17 cellular contexts compared by ENCODE assay signal in the genomic region with DNA sequence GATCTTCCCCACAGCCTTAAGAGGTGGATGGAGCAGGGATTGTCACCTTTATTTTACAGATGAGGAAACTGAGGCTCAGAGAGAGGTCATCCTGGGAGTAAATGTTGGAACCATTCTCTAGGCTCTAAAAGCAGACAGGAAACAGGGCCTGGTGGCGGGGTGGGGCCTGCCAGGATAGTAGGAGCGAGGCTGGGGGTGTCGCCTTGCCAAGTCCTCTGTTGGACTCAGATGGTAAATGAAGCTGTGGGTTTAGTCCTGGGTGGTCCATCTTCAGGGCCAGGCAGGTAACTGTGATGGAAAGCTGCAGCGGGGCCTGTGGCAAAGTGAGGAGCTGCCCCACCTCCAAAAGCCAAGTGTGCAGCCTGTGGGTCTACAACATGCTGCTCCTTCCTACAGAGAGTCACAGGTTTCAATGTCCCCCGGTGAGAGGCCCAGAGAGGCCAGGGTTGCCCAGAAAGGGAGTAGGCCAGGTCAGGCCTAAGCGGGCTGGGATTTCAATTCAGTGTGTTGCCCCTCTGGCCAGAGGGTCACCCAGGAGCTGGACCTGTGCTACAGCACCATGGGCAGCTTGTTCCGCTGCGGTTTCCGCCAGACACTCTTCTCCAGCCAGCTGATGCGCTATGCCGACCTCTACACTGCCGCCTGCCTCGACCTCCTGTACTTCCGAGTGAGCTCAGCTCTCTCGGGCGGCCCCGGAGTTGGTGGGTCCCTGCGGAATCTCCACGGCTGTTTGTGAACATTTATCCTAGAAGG. TPM values are rescaled to one million over a fixed set of nuclear protein-coding genes. Genes with fewer than 3 reads are reported as not detected.
DNase-seq lines count a peak whose midpoint lies in the region; ATAC-seq, FAIRE-seq and TF ChIP-seq lines count a peak whose summit lies in the region.
"Had no signal": no experiment of that assay in that cellular context is flagged by ENCODE, and none has a peak within 500 bp of the region (broad histone marks: within the 10 kb centered on the region; RNA-seq: fewer than 3 reads in every experiment).

No MANE protein-coding gene starts in this region.

- FAIRE-seq in HepG2 (lab: Jason Lieb, UNC) = no peak

- H3K27me3 Mint-ChIP-seq in endodermal cell (ENCODE audit: insufficient read depth) = no peaks in the 10 kb centered on the region
- H3K27me3 Mint-ChIP-seq: CD4-positive, alpha-beta memory T cell had no signal

- in situ Hi-C loops in HepG2 (cut with HindIII; ENCODE audit: extremely low pct_ligation_motif_present, low pct_unique_long_range_greater_than_20kb) = no loop called here

- no peak for TF ChIP-seq RAD21 in HepG2 (CRISPR knock-in tag; IDR thresholded peaks at IDR 0.05)

- H4K20me1 ChIP-seq in HepG2 (ENCODE audit: insufficient read depth, low read length) = no peaks in the 10 kb centered on the region
- H4K20me1 ChIP-seq in OCI-LY3 (ENCODE audit: insufficient read depth, low read length) = no peaks in the 10 kb centered on the region

- H3K4me1 ChIP-seq in right lobe of liver = no peaks in the 10 kb centered on the region
- H3K4me1 ChIP-seq in HepG2 (ENCODE audit: insufficient read depth, low read length) = peaks cover 23% of the 10 kb centered on the region
- H3K4me1 ChIP-seq in OCI-LY3 (ENCODE audit: low read length) = peaks cover 38% of the 10 kb centered on the region
- peaks cover 9% of the 10 kb centered on the region for H3K4me1 ChIP-seq in endodermal cell (ENCODE audit: control insufficient read depth, insufficient read depth, low read length)
- H3K4me1 ChIP-seq: BE2C had no signal

- H3K4me1 Mint-ChIP-seq in endodermal cell = peaks cover 22% of the 10 kb centered on the region

- H3K4me3 Mint-ChIP-seq in endodermal cell = no peak overlapping the region
- H3K4me3 Mint-ChIP-seq: CD4-positive, alpha-beta memory T cell had no signal

- no peak overlapping the region for H3K4me3 ChIP-seq in right lobe of liver
- H3K4me3 ChIP-seq in HepG2 (replicated peaks in 1 of 3; ENCODE audit: insufficient read depth in 1 of 3, low read depth in 2 of 3, low read length in 3 of 3) = no peak overlapping the region
- no peak overlapping the region for H3K4me3 ChIP-seq in OCI-LY3 (ENCODE audit: low read length)
- H3K4me3 ChIP-seq in endodermal cell (ENCODE audit: low read length) = no peak overlapping the region
- H3K4me3 ChIP-seq: MG63 had no signal

- POLR2A ChIA-PET in HepG2 (lab: Yijun Ruan, JAX) = interaction anchor here (1.6 to 3.0 kb wide), 3 partner anchors 13 to 100 kb away, joined by 4 to 11 read pairs (median 5); no protein-coding TSS in a partner anchor

- no peaks in the 10 kb centered on the region for H3K36me3 ChIP-seq in right lobe of liver
- H3K36me3 ChIP-seq in HepG2 (replicated peaks in 1 of 2; ENCODE audit: control insufficient read depth in 1 of 2, insufficient read depth in 2 of 2, low read length in 2 of 2) = no peaks in the 10 kb centered on the region
- no peaks in the 10 kb centered on the region for H3K36me3 ChIP-seq in OCI-LY3 (replicated peaks; ENCODE audit: low read depth, low read length)
- H3K36me3 ChIP-seq in endodermal cell (ENCODE audit: control insufficient read depth, insufficient read depth, low read length) = no peaks in the 10 kb centered on the region
- H3K36me3 ChIP-seq: BE2C, MG63 had no signal

- H3K27ac Mint-ChIP-seq in endodermal cell = no peak overlapping the region
- H3K27ac Mint-ChIP-seq: CD4-positive, alpha-beta memory T cell had no signal

- H3K27ac ChIP-seq in right lobe of liver (no peak overlapping the region), HepG2 (ENCODE audit: extremely low read length, insufficient read depth, low read length) (no peak overlapping the region), OCI-LY3 (ENCODE audit: low read length) (no peak overlapping the region), endodermal cell (ENCODE audit: low read depth, low read length) (no peak overlapping the region)

- intact Hi-C loops in right lobe of liver (cut with DNase I) = loop anchor here (10.0 kb wide), 2 partner anchors 93 to 103 kb away; no protein-coding TSS in a partner anchor
- intact Hi-C loops in HepG2 (cut with micrococcal nuclease; ENCODE audit: unreplicated experiment) = loop anchor here (5.0 to 10.0 kb wide), 2 partner anchors 245 to 463 kb away; a partner anchor contains a TSS

- H3K4me2 ChIP-seq in HepG2 (ENCODE audit: low read depth, low read length) = no peak overlapping the region
- 0 out of 2 replicates have a peak overlapping the region, but pooled peaks have one; percentile 16 for H3K4me2 ChIP-seq in OCI-LY3 (ENCODE audit: low read length)

- no TSS peak for BruUV-seq in HepG2 (replicated peaks; lab: Mats Ljungman, UMichigan)

- H2AFZ ChIP-seq in HepG2 (ENCODE audit: low read length) (no peak overlapping the region), OCI-LY3 (ENCODE audit: low read depth, low read length) (no peak overlapping the region)

- no peak for TF ChIP-seq POLR2A in right lobe of liver (IDR thresholded peaks at IDR 0.05)
- TF ChIP-seq POLR2A in HepG2 (IDR thresholded peaks at IDR 0.05; ENCODE audit: insufficient read depth in 1 of 2, low read depth in 2 of 2, low read length in 2 of 2) = no peak

- H3K9me3 Mint-ChIP-seq in endodermal cell = no peaks in the 10 kb centered on the region

- CTCF ChIA-PET in HepG2 (lab: Yijun Ruan, JAX; ENCODE audit: low intra/inter-chr PET ratio, low total read pairs) = interaction anchor here (1.1 to 5.8 kb wide), 5 partner anchors 35 to 145 kb away, joined by 3 to 113 read pairs (median 5); no protein-coding TSS in a partner anchor

- H3K9me3 ChIP-seq in right lobe of liver (no peaks in the 10 kb centered on the region), HepG2 (ENCODE audit: low read length) (no peaks in the 10 kb centered on the region), OCI-LY3 (ENCODE audit: insufficient read depth, low read length) (no peaks in the 10 kb centered on the region), endodermal cell (ENCODE audit: control insufficient read depth, low read length) (no peaks in the 10 kb centered on the region)
- H3K9me3 ChIP-seq: BE2C, Caco-2, MG63 had no signal

- 52% methylated on average over 15 of the region's 19 CpGs for WGBS in right lobe of liver (ENCODE audit: insufficient coverage, low coverage, low lambda C conversion rate, missing lambda C conversion rate)
- 80% methylated on average over 19 of the region's 19 CpGs for WGBS in HepG2 (ENCODE audit: low lambda C conversion rate)
- 91 to 92% methylated on average over 14 to 19 of the region's 19 CpGs for WGBS in endodermal cell (ENCODE audit: insufficient coverage in 1 of 2, insufficient read length in 1 of 2), 2 experiments

- H3K27me3 ChIP-seq in right lobe of liver (no peaks in the 10 kb centered on the region), HepG2 (ENCODE audit: control insufficient read depth in 1 of 2, insufficient read depth in 2 of 2, low read length in 2 of 2) (peaks cover 0 to 1% of the 10 kb centered on the region in 2 experiments; a peak in 1 of 5 replicates), OCI-LY3 (ENCODE audit: low read depth, low read length) (no peaks in the 10 kb centered on the region), endodermal cell (ENCODE audit: control insufficient read depth, insufficient read depth, low read length, poor library complexity, severe bottlenecking) (no peaks in the 10 kb centered on the region)
- H3K27me3 ChIP-seq: BE2C, MG63 had no signal

- no peak for TF ChIP-seq EP300 in HepG2 (IDR thresholded peaks at IDR 0.05; ENCODE audit: low read depth in 2 of 2, low read length in 2 of 2)
- no peak for TF ChIP-seq EP300 in HepG2 (CRISPR knock-in tag; IDR thresholded peaks at IDR 0.05; ENCODE audit: borderline replicate concordance)

- no peaks in the 10 kb centered on the region for H3K36me3 Mint-ChIP-seq in endodermal cell (ENCODE audit: low read depth)
- H3K36me3 Mint-ChIP-seq: CD4-positive, alpha-beta memory T cell had no signal

- H3K79me2 ChIP-seq in HepG2 (ENCODE audit: insufficient read depth, low read length) = no peaks in the 10 kb centered on the region
- no peaks in the 10 kb centered on the region for H3K79me2 ChIP-seq in OCI-LY3 (ENCODE audit: low read length)

- no peak for TF ChIP-seq CTCF in right lobe of liver (IDR thresholded peaks at IDR 0.05)
- TF ChIP-seq CTCF in HepG2 (CRISPR knock-in tag; IDR thresholded peaks at IDR 0.05) = no peak
- no peak for TF ChIP-seq CTCF in OCI-LY3 (IDR thresholded peaks at IDR 0.05; ENCODE audit: low read depth, low read length)
- TF ChIP-seq CTCF in endodermal cell (conservative IDR thresholded peaks at IDR 0.05) = no peak

- H3K9ac ChIP-seq in HepG2 (ENCODE audit: insufficient read depth, low read depth, low read length) (no peak overlapping the region), OCI-LY3 (ENCODE audit: low read length) (no peak overlapping the region), endodermal cell (ENCODE audit: extremely low read depth, low read length, poor library complexity, severe bottlenecking) (no peak overlapping the region)

- ATAC-seq in right lobe of liver (no peak), HepG2 (no peak), HG03135 (IDR thresholded peaks at IDR 0.05; ENCODE audit: unreplicated experiment) (no peak)

- DNase-seq in right lobe of liver (peak in 2 of 3 donors; percentile 46 to 51), HepG2 (ENCODE audit: low spot score) (no peak), endodermal cell (peak; percentile 51), activated gamma-delta T cell (lab: John Stamatoyannopoulos, UW) (no peak), DMS 273 treated with DMSO at 0.1 percent for 48 hours (lab: John Stamatoyannopoulos, UW) (no peak)

RNA-seq across cellular contexts. Expression of a gene that starts 6.6 kb away (rescaled TPM):
- not detected for total RNA-seq in right lobe of liver
- 2.4 and 4.2 TPM in 2 replicates for total RNA-seq in HepG2 (2016; rRNA removed; fragmentation: Illumina TruSeq; extraction: Trizol)
- 0.30 and 0.35 TPM in 2 replicates for total RNA-seq in HepG2 (2016; cell fraction: cytosol; rRNA removed; fragmentation: Illumina TruSeq; extraction: Trizol; ENCODE audit: low read depth)
- total RNA-seq in HepG2 (2016; cell fraction: insoluble cytoplasmic fraction; rRNA removed; fragmentation: Illumina TruSeq; extraction: Trizol) = 0.24 and 3.4 TPM in 2 replicates
- total RNA-seq in HepG2 (2016; cell fraction: membrane; rRNA removed; fragmentation: Illumina TruSeq; extraction: Trizol) = 2.8 and 6.4 TPM in 2 replicates
- 2.9 and 7.5 TPM in 2 replicates for total RNA-seq in HepG2 (2016; cell fraction: nucleus; rRNA removed; fragmentation: Illumina TruSeq; extraction: Trizol)
- polyA plus RNA-seq in HepG2 (2011; rRNA removed) = 0.04 and 0.07 TPM in 2 replicates
- polyA plus RNA-seq in HepG2 (2011; cell fraction: cytosol; rRNA removed) = not detected in 2 replicates
- 0.14 TPM in 2 replicates for polyA plus RNA-seq in HepG2 (2011; cell fraction: nucleus; rRNA removed)
- 0.30 TPM in 1 of 2 replicates, not detected in the other for polyA plus RNA-seq in HepG2 (2012)
- 0.94 and 5.4 TPM in 2 replicates for polyA plus RNA-seq in HepG2 (2016; cell fraction: cytosol; fragmentation: Illumina TruSeq; extraction: Trizol; ENCODE audit: low read depth)
- polyA plus RNA-seq in HepG2 (2016; cell fraction: insoluble cytoplasmic fraction; fragmentation: Illumina TruSeq; extraction: Trizol; ENCODE audit: low read depth) = 0.35 and 2.3 TPM in 2 replicates
- polyA plus RNA-seq in HepG2 (2016; cell fraction: membrane; fragmentation: Illumina TruSeq; extraction: Trizol; ENCODE audit: low read depth) = 0.14 and 0.24 TPM in 2 replicates
- polyA plus RNA-seq in HepG2 (2016; cell fraction: nucleus; fragmentation: Illumina TruSeq; extraction: Trizol; ENCODE audit: insufficient read depth, low read depth) = 0.69 and 1.0 TPM in 2 replicates
- not detected in 2 replicates for polyA minus RNA-seq in HepG2 (2011; rRNA and poly(A)+ RNA removed; ENCODE audit: low replicate concordance)
- polyA minus RNA-seq in HepG2 (2011; cell fraction: cytosol; rRNA and poly(A)+ RNA removed) = not detected in 2 replicates
- 1.7 TPM in 1 of 2 replicates, not detected in the other for polyA minus RNA-seq in HepG2 (2011; cell fraction: nucleus; rRNA and poly(A)+ RNA removed)
- total RNA-seq in endodermal cell = not detected
- polyA plus RNA-seq in endodermal cell (2013, experiment 1 of 2) = not detected
- not detected for polyA plus RNA-seq in endodermal cell (2013, experiment 2 of 2)
- total RNA-seq: A673; CD4-positive, alpha-beta memory T cell; G401; H7; Right ventricle myocardium superior; RPMI7951; SK-MEL-5 had no signal
- polyA plus RNA-seq: CD4-positive, alpha-beta memory T cell had no signal

RNA-seq across cellular contexts. Expression of a gene that starts 37.0 kb away (rescaled TPM):
- total RNA-seq in right lobe of liver (1 to 10 TPM in 2 of 6 experiments, under 1 TPM in 4; 0.20 to 1.4 (median 0.66) TPM), HepG2 (2016; rRNA removed; fragmentation: Illumina TruSeq; extraction: Trizol) (9.5 and 21.5 TPM in 2 replicates), endodermal cell (10 to 100 TPM; 20.1 to 30.3 TPM)
- 1.4 and 1.7 TPM in 2 replicates for total RNA-seq in HepG2 (2016; cell fraction: cytosol; rRNA removed; fragmentation: Illumina TruSeq; extraction: Trizol; ENCODE audit: low read depth)
- 10.3 and 20.5 TPM in 2 replicates for total RNA-seq in HepG2 (2016; cell fraction: insoluble cytoplasmic fraction; rRNA removed; fragmentation: Illumina TruSeq; extraction: Trizol)
- 5.6 and 6.5 TPM in 2 replicates for total RNA-seq in HepG2 (2016; cell fraction: membrane; rRNA removed; fragmentation: Illumina TruSeq; extraction: Trizol)
- 13.3 and 18.2 TPM in 2 replicates for total RNA-seq in HepG2 (2016; cell fraction: nucleus; rRNA removed; fragmentation: Illumina TruSeq; extraction: Trizol)
- 3.9 and 7.1 TPM in 2 replicates for polyA plus RNA-seq in HepG2 (2011; rRNA removed)
- polyA plus RNA-seq in HepG2 (2011; cell fraction: cytosol; rRNA removed) = 3.0 and 3.4 TPM in 2 replicates
- polyA plus RNA-seq in HepG2 (2011; cell fraction: nucleus; rRNA removed) = 2.3 and 2.6 TPM in 2 replicates
- 5.5 and 10.6 TPM in 2 replicates for polyA plus RNA-seq in HepG2 (2012)
- polyA plus RNA-seq in HepG2 (2016; cell fraction: cytosol; fragmentation: Illumina TruSeq; extraction: Trizol; ENCODE audit: low read depth) = 0.46 and 0.79 TPM in 2 replicates
- 15.6 and 16.8 TPM in 2 replicates for polyA plus RNA-seq in HepG2 (2016; cell fraction: insoluble cytoplasmic fraction; fragmentation: Illumina TruSeq; extraction: Trizol; ENCODE audit: low read depth)
- polyA plus RNA-seq in HepG2 (2016; cell fraction: membrane; fragmentation: Illumina TruSeq; extraction: Trizol; ENCODE audit: low read depth) = 2.4 and 2.7 TPM in 2 replicates
- polyA plus RNA-seq in HepG2 (2016; cell fraction: nucleus; fragmentation: Illumina TruSeq; extraction: Trizol; ENCODE audit: insufficient read depth, low read depth) = 10.7 and 13.0 TPM in 2 replicates
- polyA minus RNA-seq in HepG2 (2011; rRNA and poly(A)+ RNA removed; ENCODE audit: low replicate concordance) = 6.2 and 8.6 TPM in 2 replicates
- polyA minus RNA-seq in HepG2 (2011; cell fraction: cytosol; rRNA and poly(A)+ RNA removed) = 5.6 and 8.0 TPM in 2 replicates
- polyA minus RNA-seq in HepG2 (2011; cell fraction: nucleus; rRNA and poly(A)+ RNA removed) = 13.3 and 20.0 TPM in 2 replicates
- polyA plus RNA-seq in endodermal cell (2013, experiment 1 of 2) = 29.4 TPM
- 34.1 TPM for polyA plus RNA-seq in endodermal cell (2013, experiment 2 of 2)

RNA-seq across cellular contexts. Expression of a gene that starts 56.8 kb away (rescaled TPM):
- total RNA-seq in right lobe of liver = not detected
- not detected in 2 replicates for total RNA-seq in HepG2 (2016; rRNA removed; fragmentation: Illumina TruSeq; extraction: Trizol)
- not detected in 2 replicates for total RNA-seq in HepG2 (2016; cell fraction: cytosol; rRNA removed; fragmentation: Illumina TruSeq; extraction: Trizol; ENCODE audit: low read depth)
- total RNA-seq in HepG2 (2016; cell fraction: insoluble cytoplasmic fraction; rRNA removed; fragmentation: Illumina TruSeq; extraction: Trizol) = not detected in 2 replicates
- total RNA-seq in HepG2 (2016; cell fraction: membrane; rRNA removed; fragmentation: Illumina TruSeq; extraction: Trizol) = not detected in 2 replicates
- total RNA-seq in HepG2 (2016; cell fraction: nucleus; rRNA removed; fragmentation: Illumina TruSeq; extraction: Trizol) = not detected in 2 replicates
- not detected in 2 replicates for polyA plus RNA-seq in HepG2 (2011; rRNA removed)
- polyA plus RNA-seq in HepG2 (2011; cell fraction: cytosol; rRNA removed) = not detected in 2 replicates
- polyA plus RNA-seq in HepG2 (2011; cell fraction: nucleus; rRNA removed) = not detected in 2 replicates
- polyA plus RNA-seq in HepG2 (2012) = 0.05 and 0.07 TPM in 2 replicates
- not detected in 2 replicates for polyA plus RNA-seq in HepG2 (2016; cell fraction: cytosol; fragmentation: Illumina TruSeq; extraction: Trizol; ENCODE audit: low read depth)
- not detected in 2 replicates for polyA plus RNA-seq in HepG2 (2016; cell fraction: insoluble cytoplasmic fraction; fragmentation: Illumina TruSeq; extraction: Trizol; ENCODE audit: low read depth)
- not detected in 2 replicates for polyA plus RNA-seq in HepG2 (2016; cell fraction: membrane; fragmentation: Illumina TruSeq; extraction: Trizol; ENCODE audit: low read depth)
- not detected in 2 replicates for polyA plus RNA-seq in HepG2 (2016; cell fraction: nucleus; fragmentation: Illumina TruSeq; extraction: Trizol; ENCODE audit: insufficient read depth, low read depth)
- polyA minus RNA-seq in HepG2 (2011; rRNA and poly(A)+ RNA removed; ENCODE audit: low replicate concordance) = 0.33 TPM in 1 of 2 replicates, not detected in the other
- polyA minus RNA-seq in HepG2 (2011; cell fraction: cytosol; rRNA and poly(A)+ RNA removed) = not detected in 2 replicates
- polyA minus RNA-seq in HepG2 (2011; cell fraction: nucleus; rRNA and poly(A)+ RNA removed) = not detected in 2 replicates
- total RNA-seq in endodermal cell = 1 to 10 TPM in 1 of 2 donors, under 1 TPM in 1; 0.73 to 1.0 TPM
- 0.21 TPM for polyA plus RNA-seq in endodermal cell (2013, experiment 1 of 2)
- 0.25 TPM for polyA plus RNA-seq in endodermal cell (2013, experiment 2 of 2)
- total RNA-seq: Caco-2, G401, Right ventricle myocardium superior, SK-MEL-5 had no signal
- polyA plus RNA-seq: CD4-positive, alpha-beta memory T cell had no signal

Comparison
In these comparisons a context has a peak if more than half of its experiments do, and no peak if none do; other contexts are left out.
1. DNase-seq: peak in right lobe of liver (2 of 3) and endodermal cell (single experiment); none in HepG2 (single experiment), activated gamma-delta T cell (single experiment) and DMS 273 treated with DMSO at 0.1 percent for 48 hours (single experiment).